8 cellular contexts compared by ENCODE assay signal in genomic region chr1:18951416-18951815, GRCh38. TPM values are rescaled to one million over a fixed set of nuclear protein-coding genes. Genes with fewer than 3 reads are reported as not detected.
A peak's percentile ranks its signal among the peaks of the same experiment; 100 is the strongest.
DNase-seq lines count a peak whose midpoint lies in the region; ATAC-seq and TF ChIP-seq lines count a peak whose summit lies in the region.

No MANE protein-coding gene starts in this region.

- peaks cover 78% of the 10 kb centered on the region for H3K4me1 Mint-ChIP-seq in nephron progenitor cell

- H3K9ac ChIP-seq in skeletal muscle satellite cell (ENCODE audit: low read depth, low read length): peak overlapping the region; percentile 87

- no peaks in the 10 kb centered on the region for H3K9me3 Mint-ChIP-seq in nephron progenitor cell

- peak overlapping the region; percentile 87 for H3K4me2 ChIP-seq in skeletal muscle satellite cell (ENCODE audit: low read length)

- H3K36me3 ChIP-seq in Panc1 (ENCODE audit: control insufficient read depth, insufficient read depth, low read length) (no peaks in the 10 kb centered on the region), esophagus (ENCODE audit: control insufficient read depth in 2 of 2, insufficient read depth in 2 of 2, low read length in 1 of 2) (peaks cover 0 to 3% of the 10 kb centered on the region in 2 donors), skeletal muscle satellite cell (ENCODE audit: insufficient read depth, low read length) (no peaks in the 10 kb centered on the region)

- 66 to 68% methylated on average over 9 of the region's 9 CpGs for WGBS in esophagus, 2 donors

- POLR2A ChIA-PET in Panc1 (lab: Charles Lee): no interaction called here

- no peak for DNase-seq in GM12864 (ENCODE audit: low read depth)
- no peak for DNase-seq in Panc1 (ENCODE audit: low read depth, low spot score)
- DNase-seq in nephron progenitor cell: no peak
- no peak for DNase-seq in activated CD4-positive, alpha-beta T cell treated with anti-CD3 and anti-CD28 coated beads for 48 hours

- no peak overlapping the region for H3K4me3 Mint-ChIP-seq in nephron progenitor cell

- CTCF ChIA-PET in Panc1 (lab: Charles Lee): interaction anchor here (1.0 kb wide), 1 partner anchor 38 kb away, joined by 3 read pairs; no protein-coding TSS in a partner anchor

- H3K27me3 ChIP-seq in Panc1 (ENCODE audit: control insufficient read depth, insufficient read depth, low read length) (no peaks in the 10 kb centered on the region), esophagus (ENCODE audit: control insufficient read depth in 1 of 2, insufficient read depth in 2 of 2, low read length in 2 of 2) (no peaks in the 10 kb centered on the region), skeletal muscle satellite cell (ENCODE audit: control insufficient read depth, insufficient read depth, low read length) (no peaks in the 10 kb centered on the region)

- H3K27ac ChIP-seq in Panc1 (ENCODE audit: low read length): peak overlapping the region; percentile 89
- H3K27ac ChIP-seq in esophagus (ENCODE audit: low read depth in 2 of 2, low read length in 1 of 2): peak overlapping the region; percentile 60 to 93

- ATAC-seq in Panc1: no peak
- no peak for ATAC-seq in HG02571 (IDR thresholded peaks at IDR 0.05; ENCODE audit: unreplicated experiment)
- no peak for ATAC-seq in GM18870 (IDR thresholded peaks at IDR 0.05; ENCODE audit: unreplicated experiment)

- no peak for TF ChIP-seq CTCF in GM12864 (IDR thresholded peaks at IDR 0.05; ENCODE audit: low read depth, low read length, missing control alignments)
- no peak for TF ChIP-seq CTCF in Panc1 (IDR thresholded peaks at IDR 0.05)
- no peak for TF ChIP-seq CTCF in nephron progenitor cell (IDR thresholded peaks at IDR 0.05)

- H3K27ac Mint-ChIP-seq in nephron progenitor cell: no peak overlapping the region

- intact Hi-C loops in Panc1 (cut with micrococcal nuclease; ENCODE audit: unreplicated experiment): loop anchor here (5.0 to 10.0 kb wide), 3 partner anchors 39 to 123 kb away; no protein-coding TSS in a partner anchor

- in situ Hi-C loops in Panc1 (cut with HindIII; ENCODE audit: low pct_unique_long_range_greater_than_20kb, low sequenced_read_pairs): no loop called here

- peak overlapping the region; percentile 62 for H3K4me3 ChIP-seq in GM12864 (ENCODE audit: low read depth, low read length)
- H3K4me3 ChIP-seq in Panc1 (ENCODE audit: low read depth in 2 of 2, low read length in 2 of 2): peak overlapping the region; percentile 71 to 85
- H3K4me3 ChIP-seq in esophagus (ENCODE audit: low read depth in 1 of 2, low read length in 2 of 2): no peak overlapping the region
- peak overlapping the region; percentile 57 for H3K4me3 ChIP-seq in skeletal muscle satellite cell (ENCODE audit: low read length)

- no TSS peak for BruUV-seq in Panc1 (replicated peaks; lab: Mats Ljungman, UMichigan)

- no peaks in the 10 kb centered on the region for H3K36me3 Mint-ChIP-seq in nephron progenitor cell (ENCODE audit: low read depth)

- H3K9me3 ChIP-seq in Panc1 (ENCODE audit: control insufficient read depth, insufficient read depth, low read depth, low read length): no peaks in the 10 kb centered on the region
- H3K9me3 ChIP-seq in esophagus (ENCODE audit: control insufficient read depth in 2 of 2, insufficient read depth in 1 of 2, low read depth in 1 of 2, low read length in 1 of 2): no peaks in the 10 kb centered on the region
- no peaks in the 10 kb centered on the region for H3K9me3 ChIP-seq in skeletal muscle satellite cell (replicated peaks; ENCODE audit: low read length)

- H3K27me3 Mint-ChIP-seq in nephron progenitor cell (ENCODE audit: low read depth, poor library complexity): peaks cover 28% of the 10 kb centered on the region

- peaks cover 67% of the 10 kb centered on the region for H3K4me1 ChIP-seq in Panc1 (ENCODE audit: control insufficient read depth, insufficient read depth, low read length)
- H3K4me1 ChIP-seq in esophagus (ENCODE audit: control insufficient read depth in 2 of 2, insufficient read depth in 2 of 2, low read length in 1 of 2): peaks cover 25 to 32% of the 10 kb centered on the region in 2 donors
- H3K4me1 ChIP-seq in skeletal muscle satellite cell (ENCODE audit: control insufficient read depth, insufficient read depth, low read length): peaks cover 72% of the 10 kb centered on the region

RNA-seq across cellular contexts. Expression of gene IFFO2, which starts 5.1 kb away (rescaled TPM):
- total RNA-seq in Panc1 (2021; ENCODE audit: unreplicated experiment): 59.4 TPM
- 53.4 TPM for polyA plus RNA-seq in Panc1 (2012; ENCODE audit: insufficient read length)
- polyA plus RNA-seq in esophagus: 10 to 100 TPM; 28.7 to 51.9 TPM
- total RNA-seq in skeletal muscle satellite cell (2012; rRNA removed): 6.3 and 9.0 TPM in 2 replicates

RNA-seq across cellular contexts. Expression of gene ALDH4A1, which starts 49.1 kb away (rescaled TPM):
- 21.7 TPM for total RNA-seq in Panc1 (2021; ENCODE audit: unreplicated experiment)
- 41.3 TPM for polyA plus RNA-seq in Panc1 (2012; ENCODE audit: insufficient read length)
- 10 to 100 TPM; 34.7 to 39.6 TPM for polyA plus RNA-seq in esophagus
- total RNA-seq in skeletal muscle satellite cell (2012; rRNA removed): 7.0 and 8.1 TPM in 2 replicates

Comparison
In these comparisons a context has a peak if more than half of its experiments do, and no peak if none do; other contexts are left out.
1. H3K4me3 ChIP-seq: peak in GM12864 (single experiment), Panc1 (2 of 2) and skeletal muscle satellite cell (single experiment); none in esophagus (0 of 2).